25 cellular contexts compared by ENCODE assay signal in genomic region chr5:45622365-45622764, GRCh38.
"Had no signal": no experiment of that assay in that cellular context is flagged by ENCODE, and none has a peak within 500 bp of the region (broad histone marks: within the 10 kb centered on the region; RNA-seq: fewer than 3 reads in every experiment).

No MANE protein-coding gene starts in this region.

- ATAC-seq: body of pancreas, gastroesophageal sphincter, right cardiac atrium had no signal

- H2AFZ ChIP-seq: hepatocyte had no signal

- H3K9me3 Mint-ChIP-seq: nephron had no signal

- DNase-seq: activated CD4-positive, alpha-beta T cell treated with anti-CD3 and anti-CD28 coated beads for 48 hours; activated CD4-positive, alpha-beta T cell treated with anti-CD3 and anti-CD28 coated beads, Interleukin-2, amount 50 U/mL, for 48 hours; activated CD8-positive, alpha-beta memory T cell treated with anti-CD3 and anti-CD28 coated beads for 24 hours; activated effector memory CD4-positive, alpha-beta T cell treated with anti-CD3 and anti-CD28 coated beads, Interleukin-2, amount 50 U/mL, for 16 hours; activated naive CD4-positive, alpha-beta T cell treated with anti-CD3 and anti-CD28 coated beads for 36 hours; activated naive CD8-positive, alpha-beta T cell treated with anti-CD3 and anti-CD28 coated beads for 36 hours; adrenal gland; aorta; body of pancreas; cerebellar nuclear complex; dorsolateral prefrontal cortex; effector memory CD4-positive, alpha-beta T cell; erythroblast; islet precursor cell; left ventricle myocardium inferior; spleen; stimulated activated naive CD4-positive, alpha-beta T cell; T1000; tibial artery had no signal

- H3K27me3 Mint-ChIP-seq: activated naive CD8-positive, alpha-beta T cell treated with anti-CD3 and anti-CD28 coated beads for 36 hours had no signal

- H3K27ac ChIP-seq: adrenal gland, body of pancreas, coronary artery, gastroesophageal sphincter, hepatocyte, left ventricle myocardium inferior, spleen, suprapubic skin, tibial artery had no signal

- H3K4me3 Mint-ChIP-seq: activated naive CD4-positive, alpha-beta T cell treated with anti-CD3 and anti-CD28 coated beads for 36 hours; activated naive CD8-positive, alpha-beta T cell treated with anti-CD3 and anti-CD28 coated beads for 36 hours; nephron had no signal

- H3K27me3 ChIP-seq: adrenal gland, body of pancreas, dorsolateral prefrontal cortex, gastroesophageal sphincter, hepatocyte, spleen, suprapubic skin, tibial artery had no signal

- H3K27ac Mint-ChIP-seq: activated naive CD4-positive, alpha-beta T cell treated with anti-CD3 and anti-CD28 coated beads for 36 hours; activated naive CD8-positive, alpha-beta T cell treated with anti-CD3 and anti-CD28 coated beads for 36 hours; nephron had no signal

- H3K36me3 Mint-ChIP-seq: activated naive CD8-positive, alpha-beta T cell treated with anti-CD3 and anti-CD28 coated beads for 36 hours had no signal

- H3K9me3 ChIP-seq: adrenal gland, body of pancreas, gastroesophageal sphincter, left ventricle myocardium inferior, suprapubic skin, tibial artery had no signal

- H3K4me1 ChIP-seq: adrenal gland, gastroesophageal sphincter, left ventricle myocardium inferior, spleen, suprapubic skin, tibial artery had no signal

- H3K4me2 ChIP-seq: hepatocyte had no signal

- H3K79me2 ChIP-seq: hepatocyte had no signal

- H3K4me1 Mint-ChIP-seq: activated naive CD8-positive, alpha-beta T cell treated with anti-CD3 and anti-CD28 coated beads for 36 hours; nephron had no signal
